13 cellular contexts compared by ENCODE assay signal in genomic region chr3:64011685-64012084, GRCh38. TPM values are rescaled to one million over a fixed set of nuclear protein-coding genes. Genes with fewer than 3 reads are reported as not detected.
DNase-seq lines count a peak whose midpoint lies in the region; ATAC-seq, FAIRE-seq and TF ChIP-seq lines count a peak whose summit lies in the region.
"Had no signal": no experiment of that assay in that cellular context is flagged by ENCODE, and none has a peak within 500 bp of the region (broad histone marks: within the 10 kb centered on the region; RNA-seq: fewer than 3 reads in every experiment).

No MANE protein-coding gene starts in this region.

- H3K4me3 ChIP-seq in ACC112 (ENCODE audit: low read depth, low read length) (no peak overlapping the region), K562 (no peak overlapping the region), kidney epithelial cell (ENCODE audit: low read depth, low read length) (no peak overlapping the region)

- no peaks in the 10 kb centered on the region for H3K9me3 ChIP-seq in K562 (replicated peaks; ENCODE audit: control insufficient read depth, insufficient read depth, low read depth, low read length)

- TF ChIP-seq CTCF in K562 (IDR thresholded peaks at IDR 0.05 in 2 of 3, conservative IDR thresholded peaks at IDR 0.05 in 1 of 3; ENCODE audit: insufficient read depth in 2 of 3, low read depth in 1 of 3, low read length in 3 of 3), result no peak
- no peak for TF ChIP-seq CTCF in kidney epithelial cell (IDR thresholded peaks at IDR 0.05; ENCODE audit: insufficient read depth, low read length, poor library complexity, severe bottlenecking)
- no peak for TF ChIP-seq CTCF in GM10248 (IDR thresholded peaks at IDR 0.05; ENCODE audit: control extremely low read depth, extremely low read depth, low read depth, missing control alignments)

- WGBS in K562 (ENCODE audit: insufficient coverage, low coverage, missing lambda C conversion rate), result 68% methylated on average over 5 of the region's 5 CpGs

- TF ChIP-seq POLR2A in H54 (IDR thresholded peaks at IDR 0.05; ENCODE audit: low read depth, low read length), result no peak
- TF ChIP-seq POLR2A in K562 (conservative IDR thresholded peaks at IDR 0.05), result no peak

- intact Hi-C loops in K562 (cut with micrococcal nuclease), result loop anchor here (10.0 kb wide), 1 partner anchor 167 kb away; no protein-coding TSS in a partner anchor

- no peak for TF ChIP-seq EP300 in K562 (IDR thresholded peaks at IDR 0.05; ENCODE audit: low read length)

- H3K4me1 ChIP-seq in ACC112 (ENCODE audit: control insufficient read depth, insufficient read depth, low read length, unreplicated experiment) (peaks cover 36% of the 10 kb centered on the region), K562 (replicated peaks in 1 of 2; ENCODE audit: control insufficient read depth in 2 of 2, insufficient read depth in 2 of 2, low read length in 2 of 2) (peaks cover 0 to 20% of the 10 kb centered on the region in 2 experiments; a peak in 4 of 5 replicates)

- H3K9me1 ChIP-seq in K562 (ENCODE audit: control insufficient read depth, insufficient read depth, low read length), result no peaks in the 10 kb centered on the region

- no peak overlapping the region for H2AFZ ChIP-seq in ACC112 (ENCODE audit: low read length, unreplicated experiment)
- no peak overlapping the region for H2AFZ ChIP-seq in K562 (ENCODE audit: low read depth, low read length)

- FAIRE-seq in H54 (lab: Jason Lieb, UNC) (peak; percentile 93), K562 (lab: Jason Lieb, UNC) (peak; percentile 6)
- FAIRE-seq: GM12891 had no signal

- POLR2A ChIA-PET in K562 (lab: Yijun Ruan, JAX) (no interaction called here), GM10248 (lab: Yijun Ruan, JAX) (no interaction called here)

- in situ Hi-C loops in K562 (cut with MboI), result no loop called here

- ATAC-seq in K562 (peak; percentile 53), GM21381 (IDR thresholded peaks at IDR 0.05; ENCODE audit: unreplicated experiment) (no peak), GM21723 (IDR thresholded peaks at IDR 0.05; ENCODE audit: unreplicated experiment) (no peak)

- H3K79me2 ChIP-seq in ACC112 (ENCODE audit: control insufficient read depth, insufficient read depth, low read length, unreplicated experiment) (peaks cover 30% of the 10 kb centered on the region), K562 (ENCODE audit: control insufficient read depth, insufficient read depth, low read length) (peaks cover 40% of the 10 kb centered on the region)

- no peaks in the 10 kb centered on the region for H3K27me3 ChIP-seq in ACC112 (ENCODE audit: insufficient read depth, low read length)
- no peaks in the 10 kb centered on the region for H3K27me3 ChIP-seq in K562 (ENCODE audit: control insufficient read depth in 2 of 2, insufficient read depth in 2 of 2, low read length in 2 of 2)
- H3K27me3 ChIP-seq in kidney epithelial cell (ENCODE audit: control insufficient read depth, insufficient read depth, low read length), result no peaks in the 10 kb centered on the region

- H3K27ac ChIP-seq in ACC112 (ENCODE audit: low read depth, low read length), result peak overlapping the region; percentile 24; the same call in 1 of the 2 replicates
- peak overlapping the region; percentile 40; the same call in 1 of the 3 replicates for H3K27ac ChIP-seq in K562 (ENCODE audit: extremely low read depth, low read depth, low read length)

- no TSS peak for BruUV-seq in K562 (replicated peaks; lab: Mats Ljungman, UMichigan)

- CTCF ChIA-PET in K562 (lab: Yijun Ruan, JAX; ENCODE audit: low intra/inter-chr PET ratio) (no interaction called here), GM10248 (lab: Yijun Ruan, JAX) (interaction anchor here (0.9 to 4.7 kb wide), 5 partner anchors 11 to 472 kb away, joined by 3 to 37 read pairs (median 6); partner anchors contain the start of gene PSMD6)

- no peak for TF ChIP-seq RAD21 in K562 (CRISPR knock-in tag; conservative IDR thresholded peaks at IDR 0.05 in 1 of 2, IDR thresholded peaks at IDR 0.05 in 1 of 2)

- 0 out of 2 replicates have a peak overlapping the region, but pooled peaks have one; percentile 18 for H3K4me2 ChIP-seq in K562 (ENCODE audit: insufficient read depth, low read length)

- H3K36me3 ChIP-seq in ACC112 (ENCODE audit: insufficient read depth, low read length), result peaks cover 86% of the 10 kb centered on the region
- peaks cover 96% of the 10 kb centered on the region for H3K36me3 ChIP-seq in K562 (ENCODE audit: control insufficient read depth, insufficient read depth, low read length)
- peaks cover 1% of the 10 kb centered on the region for H3K36me3 ChIP-seq in kidney epithelial cell (ENCODE audit: control insufficient read depth, insufficient read depth, low read length)

- 0 out of 2 replicates have a peak, but pooled peaks cover 4% of the 10 kb centered on the region for H4K20me1 ChIP-seq in K562 (replicated peaks; ENCODE audit: control insufficient read depth, insufficient read depth, low read length)

- no peak for DNase-seq in H54 (ENCODE audit: insufficient read length, low spot score)
- peak in 2 of 4 experiments; percentile 12 to 27 for DNase-seq in K562 (ENCODE audit: extremely low read depth in 1 of 4, low spot score in 3 of 4)
- DNase-seq in kidney epithelial cell (ENCODE audit: low read depth), result peak; percentile 37
- DNase-seq in GM10248 (ENCODE audit: extremely low spot score), result no peak
- DNase-seq in NCI-H2107 treated with DMSO at 0.1 percent for 48 hours (lab: John Stamatoyannopoulos, UW; ENCODE audit: unreplicated experiment), result no peak
- DNase-seq: glutamatergic neuron; NCI-H2171 treated with DMSO at 0.1 percent for 48 hours; SHP77; stimulated activated CD4-positive, alpha-beta T cell treated with anti-CD3 and anti-CD28 coated beads, Interleukin-4, amount 100 ng/mL, for 24 hours had no signal

- H3K9ac ChIP-seq in K562 (ENCODE audit: insufficient read depth in 1 of 2, low read depth in 2 of 2, low read length in 2 of 2), result no peak overlapping the region; a peak in 1 of 4 replicates

TF ChIP-seq in K562, 482 proteins besides CTCF, POLR2A, EP300 and RAD21:
- peak in 1 of 3 experiments; percentile 78; a peak in 1 of 6 replicates for TF ChIP-seq ZBTB11 (CRISPR knock-in tag; IDR thresholded peaks at IDR 0.05)
- no peak for TF ChIP-seq CBFA2T3 (IDR thresholded peaks at IDR 0.05)

RNA-seq across cellular contexts. Expression of gene PSMD6, which starts 11.6 kb away (rescaled TPM):
- total RNA-seq in K562 (2011; cell fraction: chromatin; rRNA removed; ENCODE audit: low replicate concordance), result 52.0 and 118 TPM in 2 replicates
- 31.7 and 37.4 TPM in 2 replicates for total RNA-seq in K562 (2011; cell fraction: nucleolus; rRNA removed)
- total RNA-seq in K562 (2011; cell fraction: nucleoplasm; rRNA removed), result 70.8 and 91.3 TPM in 2 replicates
- total RNA-seq in K562 (2014; rRNA removed) (115 and 121 TPM in 2 replicates), K562 (2014; rRNA removed; fragmentation: Illumina TruSeq; extraction: Trizol) (133 and 151 TPM in 2 replicates), K562 (2015; rRNA removed; fragmentation: Illumina TruSeq; extraction: Trizol) (119 and 122 TPM in 2 replicates), K562 (2021) (104 and 108 TPM in 2 replicates), kidney epithelial cell (97.4 and 98.6 TPM in 2 replicates)
- polyA plus RNA-seq in K562 (2011; rRNA removed) (60.0 and 78.2 TPM in 2 replicates), K562 (2014; fragmentation: Illumina TruSeq; extraction: Trizol) (106 and 113 TPM in 2 replicates), K562 (2014; fragmentation: Nextera tagmentation; extraction: Ambion mirVana) (100 to 1,000 TPM in 1 of 2 experiments, 10 to 100 TPM in 1; 82.4 to 100 TPM), K562 (2014; rRNA removed) (113 TPM in 2 replicates)
- polyA plus RNA-seq in K562 (2011; cell fraction: cytosol; rRNA removed), result 35.3 and 38.0 TPM in 2 replicates
- 57.3 and 62.7 TPM in 2 replicates for polyA plus RNA-seq in K562 (2011; cell fraction: nucleus; rRNA removed)
- 73.0 and 141 TPM in 2 replicates for polyA plus RNA-seq in K562 (2012)
- polyA minus RNA-seq in K562 (2011; rRNA and poly(A)+ RNA removed), result 72.0 and 80.5 TPM in 2 replicates
- polyA minus RNA-seq in K562 (2011; cell fraction: cytosol; rRNA and poly(A)+ RNA removed), result 27.1 and 29.2 TPM in 2 replicates
- 57.6 and 75.4 TPM in 2 replicates for polyA minus RNA-seq in K562 (2011; cell fraction: nucleus; rRNA and poly(A)+ RNA removed)
